In the genomic region with DNA sequence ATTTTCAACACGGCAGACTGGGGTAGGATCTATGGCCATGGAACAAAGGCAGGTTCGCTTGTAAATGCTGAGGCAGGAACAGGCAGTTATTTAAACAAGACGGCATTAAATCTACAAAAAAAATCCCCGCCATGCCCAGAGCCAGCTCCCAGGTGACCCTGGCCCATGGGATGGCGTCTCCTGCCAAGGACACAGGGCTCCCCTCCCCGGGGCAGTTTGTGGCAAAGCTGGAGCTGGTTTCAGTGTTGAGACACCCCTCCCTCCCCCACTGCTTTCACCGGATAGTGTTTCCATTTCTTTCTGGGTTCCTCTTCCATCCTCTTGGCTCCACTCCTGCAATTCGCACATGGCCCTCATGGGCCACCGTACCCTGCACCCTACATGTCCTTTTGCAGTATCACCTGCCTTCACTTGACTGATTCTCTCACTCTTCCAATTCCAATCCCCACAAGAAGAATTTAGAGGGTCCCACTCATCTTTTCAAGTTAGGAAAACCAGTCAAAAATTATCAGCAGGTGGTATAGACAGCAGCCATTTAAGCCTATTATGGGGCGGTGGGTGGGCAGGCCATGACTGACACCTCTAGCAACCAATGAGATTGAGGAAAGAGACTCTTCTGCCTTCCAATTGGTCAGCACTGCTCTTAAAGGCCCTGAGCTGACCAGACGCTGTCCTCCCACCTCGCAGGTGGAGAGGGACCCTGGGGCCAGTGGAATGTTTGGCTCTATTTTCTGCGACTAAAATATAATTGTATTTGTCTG, we compare ENCODE assay signal across 16 cellular contexts. TPM values are rescaled to one million over a fixed set of nuclear protein-coding genes. Genes with fewer than 3 reads are reported as not detected.
DNase-seq lines count a peak whose midpoint lies in the region; ATAC-seq and TF ChIP-seq lines count a peak whose summit lies in the region.
"Had no signal": no experiment of that assay in that cellular context is flagged by ENCODE, and none has a peak within 500 bp of the region (broad histone marks: within the 10 kb centered on the region; RNA-seq: fewer than 3 reads in every experiment).

No MANE protein-coding gene starts in this region.

- no peak for ATAC-seq in gastroesophageal sphincter

- no peak for TF ChIP-seq POLR2A in gastroesophageal sphincter (IDR thresholded peaks at IDR 0.05)

- peaks cover 8% of the 10 kb centered on the region for H3K27me3 ChIP-seq in SJCRH30
- peaks cover 46% of the 10 kb centered on the region for H3K27me3 ChIP-seq in BE2C
- peaks cover 67% of the 10 kb centered on the region for H3K27me3 ChIP-seq in gastroesophageal sphincter

- TF ChIP-seq CTCF in fibroblast of pulmonary artery (IDR thresholded peaks at IDR 0.05; ENCODE audit: low read length, missing control alignments) (no peak), BE2C (IDR thresholded peaks at IDR 0.05; ENCODE audit: low read depth, low read length) (no peak), gastroesophageal sphincter (IDR thresholded peaks at IDR 0.05) (no peak)

- POLR2A ChIA-PET in activated CD4-positive, alpha-beta memory T cell treated with anti-CD3 and anti-CD28 coated beads for 36 hours (lab: Charles Lee): no interaction called here

- H3K4me1 ChIP-seq in SJCRH30: peaks cover 17% of the 10 kb centered on the region
- no peaks in the 10 kb centered on the region for H3K4me1 ChIP-seq in BE2C
- peaks cover 0 to 2% (median 0%) of the 10 kb centered on the region in 3 donors for H3K4me1 ChIP-seq in gastroesophageal sphincter
- H3K4me1 ChIP-seq: parathyroid adenoma had no signal

- H3K36me3 Mint-ChIP-seq in activated CD4-positive, alpha-beta memory T cell treated with anti-CD3 and anti-CD28 coated beads for 36 hours: no peaks in the 10 kb centered on the region
- H3K36me3 Mint-ChIP-seq: CD4-positive, alpha-beta memory T cell had no signal

- H3K4me3 ChIP-seq in SJCRH30 (no peak overlapping the region), fibroblast of pulmonary artery (replicated peaks; ENCODE audit: low read depth, low read length) (no peak overlapping the region), BE2C (ENCODE audit: low read depth, low read length) (no peak overlapping the region), gastroesophageal sphincter (no peak overlapping the region)
- H3K4me3 ChIP-seq: transverse colon had no signal

- 76 to 100% methylated on average over 2 to 9 of the region's 13 CpGs for WGBS in gastroesophageal sphincter (ENCODE audit: low coverage in 1 of 2), 2 donors

- no peak for TF ChIP-seq EP300 in gastroesophageal sphincter (IDR thresholded peaks at IDR 0.05)

- no peaks in the 10 kb centered on the region for H3K36me3 ChIP-seq in SJCRH30
- H3K36me3 ChIP-seq in BE2C: no peaks in the 10 kb centered on the region
- no peaks in the 10 kb centered on the region for H3K36me3 ChIP-seq in gastroesophageal sphincter
- H3K36me3 ChIP-seq: transverse colon had no signal

- intact Hi-C loops in activated CD4-positive, alpha-beta memory T cell treated with anti-CD3 and anti-CD28 coated beads for 36 hours (cut with micrococcal nuclease): no loop called here

- no peaks in the 10 kb centered on the region for H3K9me3 ChIP-seq in SJCRH30 (replicated peaks)
- no peaks in the 10 kb centered on the region for H3K9me3 ChIP-seq in BE2C
- no peaks in the 10 kb centered on the region for H3K9me3 ChIP-seq in gastroesophageal sphincter
- H3K9me3 ChIP-seq: transverse colon had no signal

- CTCF ChIA-PET in activated CD4-positive, alpha-beta memory T cell treated with anti-CD3 and anti-CD28 coated beads for 36 hours (lab: Charles Lee): interaction anchor here (1.6 kb wide), 1 partner anchor 75 kb away, joined by 6 read pairs; no protein-coding TSS in a partner anchor

- DNase-seq in AG08395 (ENCODE audit: low spot score): peak; percentile 15
- DNase-seq in HCEC 1CT: peak; percentile 22
- DNase-seq in SJCRH30: peak; percentile 29 to 68
- peak; percentile 25 for DNase-seq in fibroblast of pulmonary artery (ENCODE audit: low read depth)
- no peak for DNase-seq in BE2C
- no peak for DNase-seq in activated CD8-positive, alpha-beta memory T cell treated with anti-CD3 and anti-CD28 coated beads, Interleukin-2, amount 50 U/mL, for 48 hours
- no peak for DNase-seq in activated CD4-positive, alpha-beta memory T cell treated with anti-CD3 and anti-CD28 coated beads for 36 hours
- DNase-seq: CD4-positive, alpha-beta memory T cell; NCI-H510A treated with DMSO at 0.1 percent for 48 hours; T-helper 9 cell; transverse colon had no signal

- no peak overlapping the region for H3K27ac Mint-ChIP-seq in activated CD4-positive, alpha-beta memory T cell treated with anti-CD3 and anti-CD28 coated beads for 36 hours
- H3K27ac Mint-ChIP-seq: activated T-helper 1 cell treated with anti-CD3 and anti-CD28 coated beads, Interleukin-12 subunit alpha, Interleukin-12 subunit beta, Interleukin-2, Interleukin-4 antibody, amounts not matched to agents 30 ng/mL and 10 ng/mL and 1 ng/mL, durations not matched to agents 14 hours and 24 hours and 36 hours; dendritic cell treated with granulocyte-macrophage colony-stimulating factor and Interleukin-4, amounts not matched to agents 40 ng/mL and 50 ng/mL, for 4 days had no signal

- H3K4me3 Mint-ChIP-seq in activated CD4-positive, alpha-beta memory T cell treated with anti-CD3 and anti-CD28 coated beads for 36 hours: no peak overlapping the region
- H3K4me3 Mint-ChIP-seq: activated T-helper 1 cell treated with anti-CD3 and anti-CD28 coated beads, Interleukin-12 subunit alpha, Interleukin-12 subunit beta, Interleukin-2, Interleukin-4 antibody, amounts not matched to agents 30 ng/mL and 10 ng/mL and 1 ng/mL, durations not matched to agents 14 hours and 24 hours and 36 hours; CD4-positive, alpha-beta memory T cell; dendritic cell treated with granulocyte-macrophage colony-stimulating factor and Interleukin-4, amounts not matched to agents 40 ng/mL and 50 ng/mL, for 4 days had no signal

- no peaks in the 10 kb centered on the region for H3K9me3 Mint-ChIP-seq in activated CD4-positive, alpha-beta memory T cell treated with anti-CD3 and anti-CD28 coated beads for 36 hours
- H3K9me3 Mint-ChIP-seq: activated T-helper 1 cell treated with anti-CD3 and anti-CD28 coated beads, Interleukin-12 subunit alpha, Interleukin-12 subunit beta, Interleukin-2, Interleukin-4 antibody, amounts not matched to agents 30 ng/mL and 10 ng/mL and 1 ng/mL, durations not matched to agents 14 hours and 24 hours and 36 hours; CD4-positive, alpha-beta memory T cell; dendritic cell treated with granulocyte-macrophage colony-stimulating factor and Interleukin-4, amounts not matched to agents 40 ng/mL and 50 ng/mL, for 4 days had no signal

- H3K27ac ChIP-seq in SJCRH30: no peak overlapping the region
- no peak overlapping the region for H3K27ac ChIP-seq in gastroesophageal sphincter
- H3K27ac ChIP-seq: parathyroid adenoma, transverse colon had no signal

- H3K4me1 Mint-ChIP-seq in activated CD4-positive, alpha-beta memory T cell treated with anti-CD3 and anti-CD28 coated beads for 36 hours (ENCODE audit: low read depth): peaks cover 8% of the 10 kb centered on the region

- no peaks in the 10 kb centered on the region for H3K27me3 Mint-ChIP-seq in activated CD4-positive, alpha-beta memory T cell treated with anti-CD3 and anti-CD28 coated beads for 36 hours

RNA-seq across cellular contexts. Expression of a gene that starts 52.0 kb away (rescaled TPM):
- 2.9 and 3.3 TPM in 2 replicates for total RNA-seq in SJCRH30 (2014; rRNA removed; shearing (Covaris generic))
- not detected for polyA plus RNA-seq in BE2C (2012; ENCODE audit: insufficient read depth, insufficient read length, low read depth)
- total RNA-seq in gastroesophageal sphincter: not detected
- total RNA-seq in activated CD4-positive, alpha-beta memory T cell treated with anti-CD3 and anti-CD28 coated beads for 36 hours: not detected
- total RNA-seq: activated T-helper 1 cell treated with anti-CD3 and anti-CD28 coated beads, Interleukin-12 subunit alpha, Interleukin-12 subunit beta, Interleukin-2, Interleukin-4 antibody, amounts not matched to agents 30 ng/mL and 10 ng/mL and 1 ng/mL, durations not matched to agents 14 hours and 24 hours and 36 hours; CD4-positive, alpha-beta memory T cell; H4; transverse colon had no signal
- polyA plus RNA-seq: CD4-positive, alpha-beta memory T cell had no signal

Comparison
In these comparisons a context has a peak if more than half of its experiments do, and no peak if none do; other contexts are left out.
1. DNase-seq: peak in AG08395 (single experiment), HCEC 1CT (single experiment), SJCRH30 (2 of 2) and fibroblast of pulmonary artery (single experiment); none in BE2C (single experiment), activated CD8-positive, alpha-beta memory T cell treated with anti-CD3 and anti-CD28 coated beads, Interleukin-2, amount 50 U/mL, for 48 hours (single experiment) and activated CD4-positive, alpha-beta memory T cell treated with anti-CD3 and anti-CD28 coated beads for 36 hours (single experiment).